Comparison of ENCODE assay signal across 9 cellular contexts in genomic region chr12:89470741-89471504, GRCh38. TPM values are rescaled to one million over a fixed set of nuclear protein-coding genes. Genes with fewer than 3 reads are reported as not detected.
DNase-seq lines count a peak whose midpoint lies in the region; ATAC-seq and TF ChIP-seq lines count a peak whose summit lies in the region.
"Had no signal": no experiment of that assay in that cellular context is flagged by ENCODE, and none has a peak within 500 bp of the region (broad histone marks: within the 10 kb centered on the region; RNA-seq: fewer than 3 reads in every experiment).

No MANE protein-coding gene starts in this region.

- no peaks in the 10 kb centered on the region for H3K36me3 ChIP-seq in CD4-positive, CD25-positive, alpha-beta regulatory T cell (ENCODE audit: control insufficient read depth, insufficient read depth, low read length)
- H3K36me3 ChIP-seq in left lung: no peaks in the 10 kb centered on the region

- H3K9me3 ChIP-seq in CD4-positive, CD25-positive, alpha-beta regulatory T cell (ENCODE audit: control insufficient read depth in 2 of 2, low read length in 2 of 2): no peaks in the 10 kb centered on the region
- H3K9me3 ChIP-seq in left lung: no peaks in the 10 kb centered on the region

- H3K27me3 Mint-ChIP-seq in CD4-positive, CD25-positive, alpha-beta regulatory T cell: no peaks in the 10 kb centered on the region

- peak; percentile 61 to 66 for TF ChIP-seq CTCF in left lung (IDR thresholded peaks at IDR 0.05)

- peaks cover 29% of the 10 kb centered on the region for H3K4me1 ChIP-seq in CD4-positive, CD25-positive, alpha-beta regulatory T cell (ENCODE audit: control insufficient read depth, insufficient read depth, low read length, poor library complexity, severe bottlenecking)
- peaks cover 0 to 7% of the 10 kb centered on the region in 2 donors for H3K4me1 ChIP-seq in left lung

- H3K4me3 ChIP-seq in CD4-positive, CD25-positive, alpha-beta regulatory T cell (ENCODE audit: low read depth, low read length): no peak overlapping the region
- H3K4me3 ChIP-seq in left lung: no peak overlapping the region
- H3K4me3 ChIP-seq: skin epidermis had no signal

- ATAC-seq in CD4-positive, CD25-positive, alpha-beta regulatory T cell (ENCODE audit: low read depth in 2 of 2): peak; percentile 65 to 68
- peak; percentile 36 for ATAC-seq in GM18511 (IDR thresholded peaks at IDR 0.05; ENCODE audit: unreplicated experiment)
- peak; percentile 38 for ATAC-seq in HG03095 (IDR thresholded peaks at IDR 0.05; ENCODE audit: unreplicated experiment)
- ATAC-seq in left lung: peak; percentile 92

- peak overlapping the region in 1 of 4 donors; percentile 55 for H3K4me3 Mint-ChIP-seq in CD4-positive, CD25-positive, alpha-beta regulatory T cell

- no peaks in the 10 kb centered on the region for H3K9me3 Mint-ChIP-seq in CD4-positive, CD25-positive, alpha-beta regulatory T cell

- peak overlapping the region in 2 of 3 donors; percentile 48 to 50 for H3K27ac Mint-ChIP-seq in CD4-positive, CD25-positive, alpha-beta regulatory T cell

- no peak overlapping the region for H3K27ac ChIP-seq in CD4-positive, CD25-positive, alpha-beta regulatory T cell (ENCODE audit: insufficient read depth, low read length, poor library complexity, severe bottlenecking)
- no peak overlapping the region for H3K27ac ChIP-seq in left lung
- H3K27ac ChIP-seq: skin epidermis had no signal

- no peaks in the 10 kb centered on the region for H3K27me3 ChIP-seq in CD4-positive, CD25-positive, alpha-beta regulatory T cell (ENCODE audit: control insufficient read depth, insufficient read depth, low read length)
- H3K27me3 ChIP-seq in left lung: no peaks in the 10 kb centered on the region

- peaks cover 34 to 56% (median 38%) of the 10 kb centered on the region in 4 donors for H3K4me1 Mint-ChIP-seq in CD4-positive, CD25-positive, alpha-beta regulatory T cell

- intact Hi-C loops in left lung (cut with DNase I): loop anchor here in 1 of 2 donors (5.0 kb wide), 1 partner anchor 56 kb away; the partner anchor contains the start of gene POC1B

- peak in 2 of 3 donors; percentile 63 to 81 for DNase-seq in CD4-positive, CD25-positive, alpha-beta regulatory T cell
- DNase-seq in NCI-H748 (lab: John Stamatoyannopoulos, UW; ENCODE audit: unreplicated experiment) (peak; percentile 68), left lung (no peak), KG1 (lab: John Stamatoyannopoulos, UW) (no peak)
- peak; percentile 30 for DNase-seq in central memory CD4-positive, alpha-beta T cell
- DNase-seq in activated CD4-positive, alpha-beta T cell treated with anti-CD3 and anti-CD28 coated beads, Interleukin-2, amount 50 U/mL, for 1 hour: no peak

- H3K36me3 Mint-ChIP-seq in CD4-positive, CD25-positive, alpha-beta regulatory T cell: peaks cover under 1% of the 10 kb centered on the region

RNA-seq across cellular contexts. Expression of gene GALNT4, which starts 53.7 kb away (rescaled TPM):
- total RNA-seq in CD4-positive, CD25-positive, alpha-beta regulatory T cell: 8.8 TPM
- polyA plus RNA-seq in CD4-positive, CD25-positive, alpha-beta regulatory T cell: 1 to 10 TPM; 5.0 to 8.1 (median 5.6) TPM
- total RNA-seq in left lung: 1 to 10 TPM; 7.8 to 8.9 TPM

RNA-seq across cellular contexts. Expression of gene POC1B, which starts 54.9 kb away (rescaled TPM):
- total RNA-seq in CD4-positive, CD25-positive, alpha-beta regulatory T cell: 22.1 TPM
- polyA plus RNA-seq in CD4-positive, CD25-positive, alpha-beta regulatory T cell: 10 to 100 TPM; 28.2 to 38.0 (median 33.3) TPM
- 10 to 100 TPM; 19.5 to 19.8 TPM for total RNA-seq in left lung

Comparison
In these comparisons a context has a peak if more than half of its experiments do, and no peak if none do; other contexts are left out.
1. ATAC-seq: peak in every context shown above with its lines; median percentile 92 in left lung; 66 in CD4-positive, CD25-positive, alpha-beta regulatory T cell; 38 in HG03095; 36 in GM18511.
2. DNase-seq: peak in CD4-positive, CD25-positive, alpha-beta regulatory T cell (2 of 3), NCI-H748 (single experiment) and central memory CD4-positive, alpha-beta T cell (single experiment); none in left lung (0 of 2), KG1 (single experiment) and activated CD4-positive, alpha-beta T cell treated with anti-CD3 and anti-CD28 coated beads, Interleukin-2, amount 50 U/mL, for 1 hour (single experiment).